ENCODE assay signal across 1 cellular context in the genomic region with DNA sequence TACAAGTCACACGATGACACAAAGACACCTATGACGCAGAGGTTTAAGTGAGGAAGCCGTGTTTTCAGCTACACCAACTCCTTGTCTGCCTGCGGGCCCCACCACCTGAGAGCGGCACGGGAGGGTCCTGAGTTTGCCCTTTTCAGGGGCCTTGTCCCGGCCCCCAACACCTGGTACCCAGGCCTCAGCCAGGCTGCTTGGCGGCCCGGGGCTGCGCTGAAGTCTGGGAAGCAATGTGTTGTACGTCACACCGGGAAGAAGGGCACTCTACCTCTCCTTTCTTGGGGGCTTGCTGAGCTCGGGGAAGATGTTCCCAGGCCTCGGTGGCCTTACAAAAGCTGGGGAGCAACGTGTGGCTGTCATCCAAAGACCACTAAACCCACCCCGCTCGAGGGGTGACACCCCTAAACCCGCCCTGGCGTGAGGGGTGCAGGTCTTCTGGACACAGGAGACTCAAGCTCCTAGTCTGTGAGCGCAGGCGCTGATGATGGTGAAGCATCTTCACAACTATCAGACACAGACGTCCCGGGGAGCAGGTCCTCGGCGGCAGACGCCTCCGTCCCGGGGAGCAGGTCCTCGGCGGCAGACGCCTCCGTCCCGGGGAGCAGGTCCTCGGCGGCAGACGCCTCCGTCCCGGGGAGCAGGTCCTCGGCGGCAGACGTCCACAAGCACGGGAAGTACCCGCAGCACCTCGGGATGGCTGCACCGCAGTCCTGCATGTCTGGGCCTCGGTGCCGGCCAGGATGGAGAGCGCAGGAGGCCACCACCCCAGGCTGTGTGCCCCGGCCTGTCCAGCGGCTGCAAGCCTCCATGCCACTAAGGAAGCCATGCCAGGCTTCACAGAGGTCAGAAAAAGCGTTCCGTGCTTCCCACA.
TF ChIP-seq lines count a peak whose summit lies in the region.

No MANE protein-coding gene starts in this region.

TF ChIP-seq in HepG2, 621 proteins besides CTCF, POLR2A, EP300 and RAD21:
- TF ChIP-seq, protein P1, sequence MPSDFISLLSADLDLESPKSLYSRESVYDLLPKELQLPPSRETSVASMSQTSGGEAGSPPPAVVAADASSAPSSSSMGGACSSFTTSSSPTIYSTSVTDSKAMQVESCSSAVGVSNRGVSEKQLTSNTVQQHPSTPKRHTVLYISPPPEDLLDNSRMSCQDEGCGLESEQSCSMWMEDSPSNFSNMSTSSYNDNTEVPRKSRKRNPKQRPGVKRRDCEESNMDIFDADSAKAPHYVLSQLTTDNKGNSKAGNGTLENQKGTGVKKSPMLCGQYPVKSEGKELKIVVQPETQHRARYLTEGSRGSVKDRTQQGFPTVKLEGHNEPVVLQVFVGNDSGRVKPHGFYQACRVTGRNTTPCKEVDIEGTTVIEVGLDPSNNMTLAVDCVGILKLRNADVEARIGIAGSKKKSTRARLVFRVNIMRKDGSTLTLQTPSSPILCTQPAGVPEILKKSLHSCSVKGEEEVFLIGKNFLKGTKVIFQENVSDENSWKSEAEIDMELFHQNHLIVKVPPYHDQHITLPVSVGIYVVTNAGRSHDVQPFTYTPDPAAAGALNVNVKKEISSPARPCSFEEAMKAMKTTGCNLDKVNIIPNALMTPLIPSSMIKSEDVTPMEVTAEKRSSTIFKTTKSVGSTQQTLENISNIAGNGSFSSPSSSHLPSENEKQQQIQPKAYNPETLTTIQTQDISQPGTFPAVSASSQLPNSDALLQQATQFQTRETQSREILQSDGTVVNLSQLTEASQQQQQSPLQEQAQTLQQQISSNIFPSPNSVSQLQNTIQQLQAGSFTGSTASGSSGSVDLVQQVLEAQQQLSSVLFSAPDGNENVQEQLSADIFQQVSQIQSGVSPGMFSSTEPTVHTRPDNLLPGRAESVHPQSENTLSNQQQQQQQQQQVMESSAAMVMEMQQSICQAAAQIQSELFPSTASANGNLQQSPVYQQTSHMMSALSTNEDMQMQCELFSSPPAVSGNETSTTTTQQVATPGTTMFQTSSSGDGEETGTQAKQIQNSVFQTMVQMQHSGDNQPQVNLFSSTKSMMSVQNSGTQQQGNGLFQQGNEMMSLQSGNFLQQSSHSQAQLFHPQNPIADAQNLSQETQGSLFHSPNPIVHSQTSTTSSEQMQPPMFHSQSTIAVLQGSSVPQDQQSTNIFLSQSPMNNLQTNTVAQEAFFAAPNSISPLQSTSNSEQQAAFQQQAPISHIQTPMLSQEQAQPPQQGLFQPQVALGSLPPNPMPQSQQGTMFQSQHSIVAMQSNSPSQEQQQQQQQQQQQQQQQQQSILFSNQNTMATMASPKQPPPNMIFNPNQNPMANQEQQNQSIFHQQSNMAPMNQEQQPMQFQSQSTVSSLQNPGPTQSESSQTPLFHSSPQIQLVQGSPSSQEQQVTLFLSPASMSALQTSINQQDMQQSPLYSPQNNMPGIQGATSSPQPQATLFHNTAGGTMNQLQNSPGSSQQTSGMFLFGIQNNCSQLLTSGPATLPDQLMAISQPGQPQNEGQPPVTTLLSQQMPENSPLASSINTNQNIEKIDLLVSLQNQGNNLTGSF (CRISPR knock-in tag; IDR thresholded peaks at IDR 0.05) = no peak
- no peak for TF ChIP-seq TARDBP (CRISPR knock-in tag; IDR thresholded peaks at IDR 0.05)
- TF ChIP-seq, protein P2, sequence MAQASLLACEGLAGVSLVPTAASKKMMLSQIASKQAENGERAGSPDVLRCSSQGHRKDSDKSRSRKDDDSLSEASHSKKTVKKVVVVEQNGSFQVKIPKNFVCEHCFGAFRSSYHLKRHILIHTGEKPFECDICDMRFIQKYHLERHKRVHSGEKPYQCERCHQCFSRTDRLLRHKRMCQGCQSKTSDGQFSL (CRISPR knock-in tag; IDR thresholded peaks at IDR 0.05) = no peak
- TF ChIP-seq ZNF652 (CRISPR knock-in tag; IDR thresholded peaks at IDR 0.05; ENCODE audit: borderline replicate concordance, low read depth) = no peak
- no peak for TF ChIP-seq BORCS8-MEF2B (CRISPR knock-in tag; IDR thresholded peaks at IDR 0.05)
- TF ChIP-seq, protein P3, sequence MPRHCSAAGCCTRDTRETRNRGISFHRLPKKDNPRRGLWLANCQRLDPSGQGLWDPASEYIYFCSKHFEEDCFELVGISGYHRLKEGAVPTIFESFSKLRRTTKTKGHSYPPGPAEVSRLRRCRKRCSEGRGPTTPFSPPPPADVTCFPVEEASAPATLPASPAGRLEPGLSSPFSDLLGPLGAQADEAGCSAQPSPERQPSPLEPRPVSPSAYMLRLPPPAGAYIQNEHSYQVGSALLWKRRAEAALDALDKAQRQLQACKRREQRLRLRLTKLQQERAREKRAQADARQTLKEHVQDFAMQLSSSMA (CRISPR knock-in tag; IDR thresholded peaks at IDR 0.05) = no peak
- TF ChIP-seq SIN3B (IDR thresholded peaks at IDR 0.05; ENCODE audit: low read length) = no peak
- TF ChIP-seq ZFP41 (CRISPR knock-in tag; IDR thresholded peaks at IDR 0.05; ENCODE audit: borderline replicate concordance) = no peak
- TF ChIP-seq, protein P4, sequence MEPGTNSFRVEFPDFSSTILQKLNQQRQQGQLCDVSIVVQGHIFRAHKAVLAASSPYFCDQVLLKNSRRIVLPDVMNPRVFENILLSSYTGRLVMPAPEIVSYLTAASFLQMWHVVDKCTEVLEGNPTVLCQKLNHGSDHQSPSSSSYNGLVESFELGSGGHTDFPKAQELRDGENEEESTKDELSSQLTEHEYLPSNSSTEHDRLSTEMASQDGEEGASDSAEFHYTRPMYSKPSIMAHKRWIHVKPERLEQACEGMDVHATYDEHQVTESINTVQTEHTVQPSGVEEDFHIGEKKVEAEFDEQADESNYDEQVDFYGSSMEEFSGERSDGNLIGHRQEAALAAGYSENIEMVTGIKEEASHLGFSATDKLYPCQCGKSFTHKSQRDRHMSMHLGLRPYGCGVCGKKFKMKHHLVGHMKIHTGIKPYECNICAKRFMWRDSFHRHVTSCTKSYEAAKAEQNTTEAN (CRISPR knock-in tag; conservative IDR thresholded peaks at IDR 0.05) = no peak
- no peak for TF ChIP-seq SMARCE1 (IDR thresholded peaks at IDR 0.05; ENCODE audit: borderline replicate concordance)
- TF ChIP-seq ELF4 (CRISPR knock-in tag; IDR thresholded peaks at IDR 0.05; ENCODE audit: borderline replicate concordance) = no peak
- TF ChIP-seq ZNF607 (CRISPR knock-in tag; IDR thresholded peaks at IDR 0.05; ENCODE audit: borderline replicate concordance) = no peak
- no peak for TF ChIP-seq CCAR2 (optimal IDR thresholded peaks at IDR 0.05; ENCODE audit: low read depth, low read length)
- TF ChIP-seq SNRNP70 (IDR thresholded peaks at IDR 0.05; ENCODE audit: low read depth, low read length) = no peak
- no peak for TF ChIP-seq ZNF547 (CRISPR knock-in tag; IDR thresholded peaks at IDR 0.05)
- TF ChIP-seq STAG1 (CRISPR knock-in tag; IDR thresholded peaks at IDR 0.05) = no peak
- TF ChIP-seq, protein P5, sequence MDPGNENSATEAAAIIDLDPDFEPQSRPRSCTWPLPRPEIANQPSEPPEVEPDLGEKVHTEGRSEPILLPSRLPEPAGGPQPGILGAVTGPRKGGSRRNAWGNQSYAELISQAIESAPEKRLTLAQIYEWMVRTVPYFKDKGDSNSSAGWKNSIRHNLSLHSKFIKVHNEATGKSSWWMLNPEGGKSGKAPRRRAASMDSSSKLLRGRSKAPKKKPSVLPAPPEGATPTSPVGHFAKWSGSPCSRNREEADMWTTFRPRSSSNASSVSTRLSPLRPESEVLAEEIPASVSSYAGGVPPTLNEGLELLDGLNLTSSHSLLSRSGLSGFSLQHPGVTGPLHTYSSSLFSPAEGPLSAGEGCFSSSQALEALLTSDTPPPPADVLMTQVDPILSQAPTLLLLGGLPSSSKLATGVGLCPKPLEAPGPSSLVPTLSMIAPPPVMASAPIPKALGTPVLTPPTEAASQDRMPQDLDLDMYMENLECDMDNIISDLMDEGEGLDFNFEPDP (CRISPR knock-in tag; conservative IDR thresholded peaks at IDR 0.05) = no peak
- TF ChIP-seq ERF (CRISPR knock-in tag; IDR thresholded peaks at IDR 0.05) = no peak
- TF ChIP-seq ZNF619 (CRISPR knock-in tag; IDR thresholded peaks at IDR 0.05) = no peak
